Comparison of ENCODE assay signal across 8 cellular contexts in the genomic region with DNA sequence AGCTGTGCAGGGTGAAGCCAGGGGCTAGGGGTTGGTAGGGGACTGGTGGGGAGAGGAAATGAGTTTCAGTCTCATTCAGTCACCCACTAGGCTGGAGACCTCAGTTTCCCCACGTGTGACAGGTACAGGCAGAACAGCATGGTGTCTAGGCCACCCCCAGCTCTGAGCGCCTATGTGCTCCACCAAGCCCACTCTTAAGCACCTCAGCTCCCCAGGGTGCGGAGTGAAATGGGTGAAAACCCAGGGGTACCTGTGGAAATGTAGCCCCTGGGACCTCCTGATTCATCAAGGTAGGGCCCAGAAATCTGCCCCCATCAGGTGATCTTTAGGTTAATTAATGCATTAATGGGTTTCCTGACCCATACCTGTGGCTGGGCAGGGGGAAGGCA. TPM values are rescaled to one million over a fixed set of nuclear protein-coding genes. Genes with fewer than 3 reads are reported as not detected.
"Had no signal": no experiment of that assay in that cellular context is flagged by ENCODE, and none has a peak within 500 bp of the region (broad histone marks: within the 10 kb centered on the region; RNA-seq: fewer than 3 reads in every experiment).

No MANE protein-coding gene starts in this region.

- H3K36me3 ChIP-seq: HAP-1 had no signal

- H3K27ac ChIP-seq: GM23248, HL-60 had no signal

- DNase-seq: GM23248, GOT3, H7, HFFc6 had no signal

- H3K4me3 ChIP-seq: GM23248, HAP-1 had no signal

- ATAC-seq: HCT116 had no signal

- H3K9ac ChIP-seq: GM23248 had no signal

- H2AFZ ChIP-seq: GM23248 had no signal

- H3K4me1 ChIP-seq: HAP-1 had no signal

- H3K9me3 ChIP-seq: HAP-1 had no signal

RNA-seq across cellular contexts. Expression of a gene that starts 3.7 kb away (rescaled TPM):
- total RNA-seq: GM23248, HFFc6 had no signal
- polyA plus RNA-seq: GM23248, IgD-negative memory B cell had no signal
